8 cellular contexts compared by ENCODE assay signal in the genomic region with DNA sequence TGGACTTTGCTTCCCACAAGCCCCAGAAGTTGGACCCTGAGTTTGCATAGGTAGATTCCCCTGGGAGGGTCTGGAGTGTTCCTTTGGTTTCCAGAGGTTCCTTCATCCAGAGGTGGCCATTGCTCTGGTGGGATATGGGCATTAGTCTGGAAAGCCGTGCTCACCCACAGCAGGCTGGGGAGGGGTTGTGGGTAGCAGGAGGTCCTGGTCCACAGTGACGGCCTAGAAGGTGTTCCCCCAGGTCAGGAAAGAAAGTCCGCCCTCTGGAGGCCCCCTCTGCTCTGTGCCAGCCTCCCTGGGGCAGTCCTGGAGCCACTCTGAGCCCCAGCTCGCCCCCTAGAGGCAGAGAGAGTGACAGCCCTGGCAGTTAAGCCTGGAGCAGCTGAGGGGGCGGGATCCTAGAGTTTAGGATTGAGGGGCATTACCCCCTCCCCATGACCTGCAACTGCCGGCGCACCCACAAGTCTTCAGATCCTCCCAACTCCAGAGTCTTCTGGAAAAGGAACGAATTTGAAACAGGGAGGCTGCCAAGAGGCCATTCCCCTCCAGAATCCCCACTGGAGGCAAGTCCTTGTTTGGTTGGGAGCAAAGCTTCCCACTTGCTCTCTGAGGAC. TPM values are rescaled to one million over a fixed set of nuclear protein-coding genes. Genes with fewer than 3 reads are reported as not detected.
A peak's percentile ranks its signal among the peaks of the same experiment; 100 is the strongest.
DNase-seq lines count a peak whose midpoint lies in the region; ATAC-seq lines count a peak whose summit lies in the region.

No MANE protein-coding gene starts in this region.

- peak; percentile 55 for DNase-seq in EL
- peak; percentile 48 for DNase-seq in Jurkat, Clone E6-1 (ENCODE audit: low read depth, low spot score)
- DNase-seq in T-helper 1 cell, result peak in 4 of 5 donors; percentile 25 to 39 (median 30)
- peak in 42 of 58 donors; percentile 8 to 73 (median 44) for DNase-seq in anterior cingulate cortex (lab: John Stamatoyannopoulos, UW)
- peak; percentile 80 for DNase-seq in hepatic stellate cell (ENCODE audit: low spot score)
- DNase-seq in stimulated activated CD4-positive, alpha-beta T cell treated with anti-CD3 and anti-CD28 coated beads, Interleukin-12 subunit alpha, Interleukin-12 subunit beta, amount 100 ng/mL, for 24 hours (ENCODE audit: low read depth in 2 of 2), result peak; percentile 26 to 57
- no peak for DNase-seq in occipital lobe (lab: John Stamatoyannopoulos, UW)

- H3K4me3 ChIP-seq in Jurkat, Clone E6-1 (ENCODE audit: low read length), result no peak overlapping the region

- ATAC-seq in GM21526 (IDR thresholded peaks at IDR 0.05; ENCODE audit: low FRiP score, unreplicated experiment), result peak; percentile 92

RNA-seq across cellular contexts. Expression of a gene that starts 36.8 kb away (rescaled TPM):
- 13.5 TPM for polyA plus RNA-seq in Jurkat, Clone E6-1 (2012; ENCODE audit: insufficient read depth, insufficient read length)
- 23.1 TPM for total RNA-seq in occipital lobe
